Comparison of ENCODE assay signal across 16 cellular contexts in the genomic region with DNA sequence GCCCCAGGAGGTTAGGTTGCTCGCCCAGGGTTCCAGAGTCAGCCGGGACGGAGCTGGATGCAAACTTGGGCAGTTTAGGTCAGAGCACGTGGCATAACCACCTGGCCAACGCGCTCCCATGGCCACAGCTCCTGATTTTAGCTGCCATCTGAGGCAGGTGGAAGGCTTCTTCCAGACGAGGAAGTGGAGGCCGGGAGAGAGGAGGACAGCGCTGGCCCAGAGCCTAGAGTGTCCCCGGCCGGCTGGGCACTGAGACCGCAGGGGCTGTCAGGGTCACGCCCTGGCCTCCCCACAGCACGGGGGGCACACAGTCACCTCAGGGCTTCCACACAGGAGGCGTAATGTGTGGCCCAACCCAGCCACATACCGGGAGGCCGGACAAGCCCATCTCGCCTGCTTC.
"Had no signal": no experiment of that assay in that cellular context is flagged by ENCODE, and none has a peak within 500 bp of the region (broad histone marks: within the 10 kb centered on the region; RNA-seq: fewer than 3 reads in every experiment).

No MANE protein-coding gene starts in this region.

- H3K27ac ChIP-seq: adrenal gland, gastrocnemius medialis, sigmoid colon had no signal

- H3K27ac Mint-ChIP-seq: activated naive CD4-positive, alpha-beta T cell treated with anti-CD3 and anti-CD28 coated beads for 36 hours; WTC11 had no signal

- H3K9me3 ChIP-seq: adrenal gland, gastrocnemius medialis, sigmoid colon had no signal

- ATAC-seq: gastrocnemius medialis had no signal

- H3K27me3 Mint-ChIP-seq: activated CD4-positive, alpha-beta T cell treated with anti-CD3 and anti-CD28 coated beads for 36 hours; activated T-cell treated with anti-CD3 and anti-CD28 coated beads, Interleukin-2, amount 50 U/mL, for 24 hours; stimulated activated memory B cell treated with anti-CD40 and anti-IgM and Interleukin-4, amounts not matched to agents 10 μg/mL and 1 μg/mL and 100 μg/mL, for 72 hours had no signal

- H3K4me3 ChIP-seq: adrenal gland, gastrocnemius medialis, sigmoid colon had no signal

- H3K4me3 Mint-ChIP-seq: activated CD4-positive, alpha-beta T cell treated with anti-CD3 and anti-CD28 coated beads for 36 hours; activated naive CD4-positive, alpha-beta T cell treated with anti-CD3 and anti-CD28 coated beads for 36 hours; activated T-cell treated with anti-CD3 and anti-CD28 coated beads, Interleukin-2, amount 50 U/mL, for 24 hours; stimulated activated memory B cell treated with anti-CD40 and anti-IgM and Interleukin-4, amounts not matched to agents 10 μg/mL and 1 μg/mL and 100 μg/mL, for 72 hours; WTC11 had no signal

- H3K4me1 ChIP-seq: adrenal gland, sigmoid colon had no signal

- H3K36me3 ChIP-seq: adrenal gland, gastrocnemius medialis, sigmoid colon had no signal

- H3K36me3 Mint-ChIP-seq: stimulated activated memory B cell treated with anti-CD40 and anti-IgM and Interleukin-4, amounts not matched to agents 10 μg/mL and 1 μg/mL and 100 μg/mL, for 72 hours; WTC11 had no signal

- DNase-seq: activated CD4-positive, alpha-beta T cell treated with anti-CD3 and anti-CD28 coated beads for 36 hours; activated CD4-positive, alpha-beta T cell treated with anti-CD3 and anti-CD28 coated beads, Interleukin-2, amount 50 U/mL, for 48 hours; adrenal gland; effector CD4-positive, alpha-beta T cell; gastrocnemius medialis; head of caudate nucleus; left ventricle myocardium superior; mesenchymal stem cell; sigmoid colon; stimulated activated CD4-positive, alpha-beta T cell treated with anti-CD3 and anti-CD28 coated beads, Interleukin-4, amount 100 ng/mL, for 24 hours; SW 1271 had no signal

- H3K9me3 Mint-ChIP-seq: activated naive CD4-positive, alpha-beta T cell treated with anti-CD3 and anti-CD28 coated beads for 36 hours; activated T-cell treated with anti-CD3 and anti-CD28 coated beads, Interleukin-2, amount 50 U/mL, for 24 hours; activated T-helper 2 cell treated with anti-CD3 and anti-CD28 coated beads, Interferon-gamma antibody, Interleukin-2, Interleukin-4, amounts not matched to agents 10 μg/mL and 5 μg/mL and 100 μg/mL, durations not matched to agents 14 hours and 24 hours and 36 hours; stimulated activated memory B cell treated with anti-CD40 and anti-IgM and Interleukin-4, amounts not matched to agents 10 μg/mL and 1 μg/mL and 100 μg/mL, for 72 hours; WTC11 had no signal

- H3K27me3 ChIP-seq: adrenal gland, gastrocnemius medialis, sigmoid colon had no signal
